ENCODE assay signal across 10 cellular contexts in the genomic region with DNA sequence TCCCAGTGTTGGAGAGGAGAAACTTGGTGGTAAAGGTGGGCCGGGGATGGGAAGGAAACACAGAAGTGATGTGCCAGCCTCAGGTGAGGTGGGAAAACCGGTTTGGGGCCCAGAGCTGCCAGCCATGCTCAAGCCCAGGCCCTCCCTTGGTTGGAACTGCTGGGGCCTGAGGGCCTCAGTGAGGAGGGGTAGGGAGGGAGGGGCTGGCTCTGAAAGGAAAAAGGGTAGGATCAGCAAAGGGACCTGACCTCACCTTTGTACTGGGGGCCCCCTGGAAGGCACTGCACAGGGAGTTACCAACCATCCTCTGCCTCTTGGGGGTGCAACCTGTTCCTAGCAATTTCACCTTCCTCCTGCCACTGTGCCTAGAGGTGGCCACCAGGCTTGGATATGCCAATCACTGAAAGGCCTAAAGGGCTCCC. TPM values are rescaled to one million over a fixed set of nuclear protein-coding genes. Genes with fewer than 3 reads are reported as not detected.
DNase-seq lines count a peak whose midpoint lies in the region; ATAC-seq and TF ChIP-seq lines count a peak whose summit lies in the region.
"Had no signal": no experiment of that assay in that cellular context is flagged by ENCODE, and none has a peak within 500 bp of the region (broad histone marks: within the 10 kb centered on the region; RNA-seq: fewer than 3 reads in every experiment).

No MANE protein-coding gene starts in this region.

- WGBS in hepatocyte (ENCODE audit: low lambda C conversion rate, missing lambda C conversion rate), result 71% methylated on average over 2 of the region's 2 CpGs
- WGBS in upper lobe of left lung, 2 donors, result 53 to 66% methylated on average over 2 of the region's 2 CpGs

- peak overlapping the region; percentile 32 for H3K4me2 ChIP-seq in hepatocyte

- H3K9me3 ChIP-seq in hepatocyte (ENCODE audit: low read depth) (no peaks in the 10 kb centered on the region), upper lobe of left lung (no peaks in the 10 kb centered on the region)

- H3K27ac ChIP-seq in RWPE1 (peak overlapping the region; percentile 83), hepatocyte (peak overlapping the region; percentile 55), upper lobe of left lung (peak overlapping the region in 3 of 4 donors; percentile 0 to 62 (median 48))

- no peaks in the 10 kb centered on the region for H3K9me2 ChIP-seq in hepatocyte (replicated peaks; ENCODE audit: insufficient read depth)

- POLR2A ChIA-PET in RWPE1 (lab: Yijun Ruan, JAX; ENCODE audit: low non-redundant PET), result no interaction called here

- CTCF ChIA-PET in RWPE1 (lab: Yijun Ruan, JAX), result interaction anchor here (1.1 kb wide), 1 partner anchor 73 kb away, joined by 4 read pairs; no protein-coding TSS in a partner anchor

- no peak for TF ChIP-seq POLR2A in upper lobe of left lung (IDR thresholded peaks at IDR 0.05)

- H3K79me2 ChIP-seq in hepatocyte, result peaks cover 32% of the 10 kb centered on the region

- TF ChIP-seq CTCF in RWPE1 (conservative IDR thresholded peaks at IDR 0.05; ENCODE audit: low read depth), result no peak
- TF ChIP-seq CTCF in hepatocyte (IDR thresholded peaks at IDR 0.05; ENCODE audit: poor library complexity), result no peak
- TF ChIP-seq CTCF in upper lobe of left lung (IDR thresholded peaks at IDR 0.05), result no peak

- H3K4me3 ChIP-seq in hepatocyte (no peak overlapping the region), upper lobe of left lung (no peak overlapping the region)

- ATAC-seq in activated naive CD8-positive, alpha-beta T cell treated with anti-CD3 and anti-CD28 coated beads, Interleukin-2, amount 50 U/mL, for 24 hours, result no peak
- ATAC-seq in upper lobe of left lung (ENCODE audit: low FRiP score in 2 of 2), result no peak
- ATAC-seq in HG02840 (IDR thresholded peaks at IDR 0.05; ENCODE audit: low FRiP score, unreplicated experiment), result no peak
- ATAC-seq in GM21367 (IDR thresholded peaks at IDR 0.05; ENCODE audit: unreplicated experiment), result no peak

- peaks cover 18% of the 10 kb centered on the region for H4K20me1 ChIP-seq in hepatocyte (ENCODE audit: insufficient read depth, poor library complexity, severe bottlenecking)

- H3K27me3 Mint-ChIP-seq in activated naive CD8-positive, alpha-beta T cell, result no peaks in the 10 kb centered on the region
- peaks cover 10% of the 10 kb centered on the region for H3K27me3 Mint-ChIP-seq in activated naive CD8-positive, alpha-beta T cell treated with anti-CD3 and anti-CD28 coated beads, Interleukin-2, amount 50 U/mL, for 24 hours

- H3K36me3 ChIP-seq in hepatocyte (replicated peaks; ENCODE audit: insufficient read depth, low read depth), result no peaks in the 10 kb centered on the region
- peaks cover 0 to 18% (median 0%) of the 10 kb centered on the region in 4 donors for H3K36me3 ChIP-seq in upper lobe of left lung

- no peak overlapping the region for H2AFZ ChIP-seq in hepatocyte

- no peak for DNase-seq in activated naive CD8-positive, alpha-beta T cell treated with anti-CD3 and anti-CD28 coated beads, Interleukin-2, amount 50 U/mL, for 24 hours
- DNase-seq in RWPE1 (ENCODE audit: low spot score), result no peak
- no peak for DNase-seq in hepatocyte (ENCODE audit: low spot score)
- no peak for DNase-seq in upper lobe of left lung
- DNase-seq in DMS153 (lab: John Stamatoyannopoulos, UW), result no peak
- DNase-seq: NCI-H2107 had no signal

- TF ChIP-seq EP300 in upper lobe of left lung (IDR thresholded peaks at IDR 0.05), result no peak

- no peaks in the 10 kb centered on the region for H3K36me3 Mint-ChIP-seq in activated naive CD8-positive, alpha-beta T cell
- peaks cover 5% of the 10 kb centered on the region for H3K36me3 Mint-ChIP-seq in activated naive CD8-positive, alpha-beta T cell treated with anti-CD3 and anti-CD28 coated beads, Interleukin-2, amount 50 U/mL, for 24 hours (ENCODE audit: low read depth)

- H3K4me3 Mint-ChIP-seq in activated naive CD8-positive, alpha-beta T cell, result peak overlapping the region; percentile 30
- no peak overlapping the region for H3K4me3 Mint-ChIP-seq in activated naive CD8-positive, alpha-beta T cell treated with anti-CD3 and anti-CD28 coated beads, Interleukin-2, amount 50 U/mL, for 24 hours

- H3K4me1 ChIP-seq in hepatocyte (ENCODE audit: insufficient read depth) (peaks cover 39% of the 10 kb centered on the region), upper lobe of left lung (peaks cover 52 to 72% (median 62%) of the 10 kb centered on the region in 4 donors)

- H3K4me1 Mint-ChIP-seq in activated naive CD8-positive, alpha-beta T cell (ENCODE audit: low read depth), result peaks cover 36% of the 10 kb centered on the region
- H3K4me1 Mint-ChIP-seq in activated naive CD8-positive, alpha-beta T cell treated with anti-CD3 and anti-CD28 coated beads, Interleukin-2, amount 50 U/mL, for 24 hours, result peaks cover 46% of the 10 kb centered on the region

- peak overlapping the region; percentile 22 for H3K27ac Mint-ChIP-seq in activated naive CD8-positive, alpha-beta T cell
- H3K27ac Mint-ChIP-seq in activated naive CD8-positive, alpha-beta T cell treated with anti-CD3 and anti-CD28 coated beads, Interleukin-2, amount 50 U/mL, for 24 hours, result no peak overlapping the region

- H3K27me3 ChIP-seq in hepatocyte, result peaks cover 12% of the 10 kb centered on the region
- H3K27me3 ChIP-seq in upper lobe of left lung, result no peaks in the 10 kb centered on the region

- H3K9me3 Mint-ChIP-seq in activated naive CD8-positive, alpha-beta T cell (ENCODE audit: low read depth), result no peaks in the 10 kb centered on the region
- H3K9me3 Mint-ChIP-seq in activated naive CD8-positive, alpha-beta T cell treated with anti-CD3 and anti-CD28 coated beads, Interleukin-2, amount 50 U/mL, for 24 hours, result no peaks in the 10 kb centered on the region

RNA-seq across cellular contexts. Expression of a gene that starts 1.8 kb away (rescaled TPM):
- 0.63 TPM in 1 of 2 replicates, not detected in the other for total RNA-seq in hepatocyte
- 0.51 TPM in 1 of 2 replicates, not detected in the other for polyA plus RNA-seq in hepatocyte
- 10 to 100 TPM in 1 of 6 donors, 1 to 10 TPM in 4, under 1 TPM in 1; 0.34 to 15.1 (median 5.4) TPM for total RNA-seq in upper lobe of left lung
- total RNA-seq: urinary bladder had no signal

RNA-seq across cellular contexts. Expression of a gene that starts 3.5 kb away (rescaled TPM):
- total RNA-seq in hepatocyte (40.9 and 46.7 TPM in 2 replicates), upper lobe of left lung (100 to 1,000 TPM in 2 of 6 donors, 10 to 100 TPM in 4; 56.6 to 125 (median 89.7) TPM)
- polyA plus RNA-seq in hepatocyte, result 17.6 and 21.2 TPM in 2 replicates

RNA-seq across cellular contexts. Expression of a gene that starts 13.0 kb away (rescaled TPM):
- total RNA-seq in hepatocyte, result 15.1 and 15.7 TPM in 2 replicates
- 20.0 and 21.9 TPM in 2 replicates for polyA plus RNA-seq in hepatocyte
- 100 to 1,000 TPM in 3 of 6 donors, 10 to 100 TPM in 3; 45.5 to 151 (median 99.1) TPM for total RNA-seq in upper lobe of left lung

RNA-seq across cellular contexts. Expression of a gene that starts 15.5 kb away (rescaled TPM):
- total RNA-seq in hepatocyte (9.6 and 11.7 TPM in 2 replicates), upper lobe of left lung (10 to 100 TPM in 5 of 6 donors, 1 to 10 TPM in 1; 6.7 to 41.9 (median 39.1) TPM)
- polyA plus RNA-seq in hepatocyte, result 31.7 and 36.0 TPM in 2 replicates

RNA-seq across cellular contexts. Expression of a gene that starts 37.3 kb away (rescaled TPM):
- total RNA-seq in hepatocyte (13.8 and 15.9 TPM in 2 replicates), upper lobe of left lung (10 to 100 TPM in 5 of 6 donors, 1 to 10 TPM in 1; 9.4 to 20.8 (median 14.7) TPM)
- 19.7 and 21.8 TPM in 2 replicates for polyA plus RNA-seq in hepatocyte
